ENCODE assay signal across 11 cellular contexts in genomic region chr17:36933174-36934143, GRCh38. TPM values are rescaled to one million over a fixed set of nuclear protein-coding genes. Genes with fewer than 3 reads are reported as not detected.
DNase-seq lines count a peak whose midpoint lies in the region; ATAC-seq and TF ChIP-seq lines count a peak whose summit lies in the region.
"Had no signal": no experiment of that assay in that cellular context is flagged by ENCODE, and none has a peak within 500 bp of the region (broad histone marks: within the 10 kb centered on the region; RNA-seq: fewer than 3 reads in every experiment).

No MANE protein-coding gene starts in this region.

- no peak for ATAC-seq in HG03342 (IDR thresholded peaks at IDR 0.05; ENCODE audit: unreplicated experiment)
- ATAC-seq: left lung had no signal

- no peak for TF ChIP-seq CTCF in tibial artery (IDR thresholded peaks at IDR 0.05)

- intact Hi-C loops in activated naive CD4-positive, alpha-beta T cell treated with anti-CD3 and anti-CD28 coated beads for 36 hours (cut with micrococcal nuclease), result loop anchor here (10.0 kb wide), 1 partner anchor 811 kb away; the partner anchor contains the start of gene HNF1B
- intact Hi-C loops in tibial artery (cut with DNase I; ENCODE audit: low total_unique reads), result no loop called here

- H3K27ac ChIP-seq in subcutaneous abdominal adipose tissue (ENCODE audit: low read depth, low read length) (no peak overlapping the region), tibial artery (no peak overlapping the region)
- H3K27ac ChIP-seq: left lung had no signal

- no peak overlapping the region for H3K9ac ChIP-seq in subcutaneous abdominal adipose tissue (ENCODE audit: low read length in 5 of 5)

- H3K9me3 ChIP-seq in subcutaneous abdominal adipose tissue (ENCODE audit: control insufficient read depth in 5 of 5, low read length in 5 of 5) (no peaks in the 10 kb centered on the region), tibial artery (no peaks in the 10 kb centered on the region)
- H3K9me3 ChIP-seq: left lung had no signal

- H3K36me3 ChIP-seq in subcutaneous abdominal adipose tissue (ENCODE audit: control insufficient read depth in 5 of 5, insufficient read depth in 5 of 5, low read length in 5 of 5), result no peaks in the 10 kb centered on the region
- no peaks in the 10 kb centered on the region for H3K36me3 ChIP-seq in tibial artery
- H3K36me3 ChIP-seq: left lung had no signal

- H3K27me3 ChIP-seq in subcutaneous abdominal adipose tissue (ENCODE audit: control insufficient read depth in 5 of 5, insufficient read depth in 4 of 5, low read length in 5 of 5) (peaks cover 81 to 98% (median 95%) of the 10 kb centered on the region in 5 donors), tibial artery (peaks cover 35 to 100% of the 10 kb centered on the region in 2 donors)

- H3K4me1 ChIP-seq in subcutaneous abdominal adipose tissue (ENCODE audit: control insufficient read depth in 5 of 5, insufficient read depth in 5 of 5, low read length in 5 of 5), result peaks cover 5 to 74% (median 69%) of the 10 kb centered on the region in 5 donors
- H3K4me1 ChIP-seq in tibial artery, result peaks cover 4 to 69% (median 67%) of the 10 kb centered on the region in 4 donors

- peak overlapping the region in 4 of 5 donors; percentile 22 to 47 (median 32) for H3K4me3 ChIP-seq in subcutaneous abdominal adipose tissue (ENCODE audit: low read depth in 1 of 5, low read length in 5 of 5)
- H3K4me3 ChIP-seq in tibial artery, result no peak overlapping the region
- H3K4me3 ChIP-seq: left lung had no signal

- H3K4me3 Mint-ChIP-seq in activated naive CD4-positive, alpha-beta T cell treated with anti-CD3 and anti-CD28 coated beads for 36 hours, result peak overlapping the region; percentile 42
- peak overlapping the region; percentile 39 for H3K4me3 Mint-ChIP-seq in activated naive CD8-positive, alpha-beta T cell treated with anti-CD3 and anti-CD28 coated beads for 36 hours

- H3K4me1 Mint-ChIP-seq in activated naive CD4-positive, alpha-beta T cell treated with anti-CD3 and anti-CD28 coated beads for 36 hours (ENCODE audit: low read depth), result peaks cover 66% of the 10 kb centered on the region
- H3K4me1 Mint-ChIP-seq in activated naive CD8-positive, alpha-beta T cell treated with anti-CD3 and anti-CD28 coated beads for 36 hours, result peaks cover 54% of the 10 kb centered on the region

- H3K27me3 Mint-ChIP-seq in activated naive CD4-positive, alpha-beta T cell treated with anti-CD3 and anti-CD28 coated beads for 36 hours (ENCODE audit: low read depth), result peaks cover 90% of the 10 kb centered on the region
- H3K27me3 Mint-ChIP-seq in activated naive CD8-positive, alpha-beta T cell treated with anti-CD3 and anti-CD28 coated beads for 36 hours, result peaks cover 100% of the 10 kb centered on the region

- CTCF ChIA-PET in activated naive CD4-positive, alpha-beta T cell treated with anti-CD3 and anti-CD28 coated beads for 36 hours (lab: Charles Lee), result no interaction called here

- H3K9me3 Mint-ChIP-seq in activated naive CD4-positive, alpha-beta T cell treated with anti-CD3 and anti-CD28 coated beads for 36 hours, result no peaks in the 10 kb centered on the region
- H3K9me3 Mint-ChIP-seq in activated naive CD8-positive, alpha-beta T cell treated with anti-CD3 and anti-CD28 coated beads for 36 hours, result no peaks in the 10 kb centered on the region

- DNase-seq in activated naive CD4-positive, alpha-beta T cell treated with anti-CD3 and anti-CD28 coated beads for 36 hours, result no peak
- no peak for DNase-seq in activated naive CD4-positive, alpha-beta T cell treated with anti-CD3 and anti-CD28 coated beads, Interleukin-2, amount 50 U/mL, for 16 hours
- no peak for DNase-seq in activated naive CD8-positive, alpha-beta T cell treated with anti-CD3 and anti-CD28 coated beads for 36 hours
- peak; percentile 36 for DNase-seq in left kidney (ENCODE audit: low read depth, low spot score)
- DNase-seq in tibial artery, result no peak
- no peak for DNase-seq in NK-92 (lab: John Stamatoyannopoulos, UW; ENCODE audit: unreplicated experiment)
- DNase-seq: left lung; stimulated activated CD4-positive, alpha-beta T cell treated with anti-CD3 and anti-CD28 coated beads, Interleukin-1b, Interleukin-23, amount 100 ng/mL, for 48 hours had no signal

- no peaks in the 10 kb centered on the region for H3K36me3 Mint-ChIP-seq in activated naive CD4-positive, alpha-beta T cell treated with anti-CD3 and anti-CD28 coated beads for 36 hours (ENCODE audit: low read depth)
- H3K36me3 Mint-ChIP-seq in activated naive CD8-positive, alpha-beta T cell treated with anti-CD3 and anti-CD28 coated beads for 36 hours, result no peaks in the 10 kb centered on the region

- H3K27ac Mint-ChIP-seq in activated naive CD4-positive, alpha-beta T cell treated with anti-CD3 and anti-CD28 coated beads for 36 hours, result no peak overlapping the region
- H3K27ac Mint-ChIP-seq in activated naive CD8-positive, alpha-beta T cell treated with anti-CD3 and anti-CD28 coated beads for 36 hours, result no peak overlapping the region

RNA-seq across cellular contexts. Expression of gene LHX1, which starts 3.8 kb away (rescaled TPM):
- total RNA-seq in activated naive CD4-positive, alpha-beta T cell treated with anti-CD3 and anti-CD28 coated beads for 36 hours, result not detected
- total RNA-seq in activated naive CD8-positive, alpha-beta T cell treated with anti-CD3 and anti-CD28 coated beads for 36 hours, result under 1 TPM in 1 of 2 experiments, not detected in 1; 0.30 TPM
- total RNA-seq: dermis microvascular lymphatic vessel endothelial cell, left lung had no signal

RNA-seq across cellular contexts. Expression of gene AATF, which starts 15.3 kb away (rescaled TPM):
- 10 to 100 TPM; 58.9 to 69.8 TPM for total RNA-seq in activated naive CD4-positive, alpha-beta T cell treated with anti-CD3 and anti-CD28 coated beads for 36 hours
- total RNA-seq in activated naive CD8-positive, alpha-beta T cell treated with anti-CD3 and anti-CD28 coated beads for 36 hours, result 100 to 1,000 TPM; 116 to 117 TPM

Comparison
In these comparisons a context has a peak if more than half of its experiments do, and no peak if none do; other contexts are left out.
1. H3K4me3 ChIP-seq: peak in subcutaneous abdominal adipose tissue (4 of 5); none in tibial artery (0 of 2).